ENCODE assay signal across 11 cellular contexts in the genomic region with DNA sequence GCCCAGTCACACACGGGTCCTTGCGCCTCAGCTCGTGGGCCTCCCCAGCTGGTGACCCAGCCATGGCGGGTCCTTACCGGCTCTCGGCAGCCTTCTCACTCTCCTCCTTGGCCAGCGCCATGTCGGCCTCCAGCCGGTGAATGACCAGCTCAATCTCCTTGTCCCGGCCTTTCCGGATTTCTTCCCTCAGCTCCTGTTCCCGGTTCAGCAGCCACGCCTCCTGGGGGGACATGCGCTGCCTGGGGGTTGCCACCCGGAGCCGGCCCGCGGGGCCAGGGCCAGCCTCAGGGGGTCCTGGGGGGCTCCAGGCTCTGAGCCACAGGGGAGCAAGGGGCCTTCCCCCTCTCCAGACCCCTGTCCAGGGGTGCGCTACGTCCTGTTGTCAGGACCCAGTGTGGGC. TPM values are rescaled to one million over a fixed set of nuclear protein-coding genes. Genes with fewer than 3 reads are reported as not detected.
"Had no signal": no experiment of that assay in that cellular context is flagged by ENCODE, and none has a peak within 500 bp of the region (broad histone marks: within the 10 kb centered on the region; RNA-seq: fewer than 3 reads in every experiment).

No MANE protein-coding gene starts in this region.

- H3K4me3 Mint-ChIP-seq: HFFc6, IgD-negative memory B cell had no signal

- H3K36me3 Mint-ChIP-seq: IgD-negative memory B cell had no signal

- H3K27ac Mint-ChIP-seq: HFFc6, IgD-negative memory B cell had no signal

- DNase-seq: GM23248, GOT3, H7, HFFc6, KG1 had no signal

- H3K27ac ChIP-seq: GM23248, HL-60 had no signal

- H3K4me1 Mint-ChIP-seq: IgD-negative memory B cell had no signal

- H3K4me1 ChIP-seq: HAP-1 had no signal

- H3K9me3 Mint-ChIP-seq: HFFc6, IgD-negative memory B cell had no signal

- ATAC-seq: HepG2 had no signal

- H3K9me3 ChIP-seq: HAP-1 had no signal

- H3K27me3 Mint-ChIP-seq: IgD-negative memory B cell had no signal

- H2AFZ ChIP-seq: GM23248 had no signal

- H3K9ac ChIP-seq: GM23248 had no signal

- H3K4me3 ChIP-seq: GM23248, HAP-1 had no signal

RNA-seq across cellular contexts. Expression of a gene that starts 25.8 kb away (rescaled TPM):
- total RNA-seq: GM23248, H4, H7, HFFc6, HT1080 had no signal
- polyA plus RNA-seq: GM23248, IgD-negative memory B cell had no signal
